In genomic region chr15:50126072-50126471, GRCh38 we compare ENCODE assay signal across 1 cellular context.
TF ChIP-seq lines count a peak whose summit lies in the region.

No MANE protein-coding gene starts in this region.

TF ChIP-seq in K562, 482 proteins besides CTCF, POLR2A, EP300 and RAD21 (continued from another document):
- TF ChIP-seq HDAC8 (tag; IDR thresholded peaks at IDR 0.05) = peak; percentile 62; the same call in 1 of the 2 replicates
- TF ChIP-seq YY1 (IDR thresholded peaks at IDR 0.05; ENCODE audit: borderline replicate concordance in 1 of 3, control insufficient read depth in 1 of 3, extremely low read depth in 1 of 3, insufficient read depth in 3 of 3, insufficient read length in 1 of 3, insufficient replicate concordance in 2 of 3, low read depth in 1 of 3, low read length in 2 of 3) = no peak
- no peak for TF ChIP-seq ZNF511 (CRISPR knock-in tag; IDR thresholded peaks at IDR 0.05)
- no peak for TF ChIP-seq CEBPZ (IDR thresholded peaks at IDR 0.05; ENCODE audit: borderline replicate concordance, low read depth, low read length)
- peak; percentile 62 for TF ChIP-seq ZNF239 (CRISPR knock-in tag; IDR thresholded peaks at IDR 0.05)
- TF ChIP-seq, protein P1, sequence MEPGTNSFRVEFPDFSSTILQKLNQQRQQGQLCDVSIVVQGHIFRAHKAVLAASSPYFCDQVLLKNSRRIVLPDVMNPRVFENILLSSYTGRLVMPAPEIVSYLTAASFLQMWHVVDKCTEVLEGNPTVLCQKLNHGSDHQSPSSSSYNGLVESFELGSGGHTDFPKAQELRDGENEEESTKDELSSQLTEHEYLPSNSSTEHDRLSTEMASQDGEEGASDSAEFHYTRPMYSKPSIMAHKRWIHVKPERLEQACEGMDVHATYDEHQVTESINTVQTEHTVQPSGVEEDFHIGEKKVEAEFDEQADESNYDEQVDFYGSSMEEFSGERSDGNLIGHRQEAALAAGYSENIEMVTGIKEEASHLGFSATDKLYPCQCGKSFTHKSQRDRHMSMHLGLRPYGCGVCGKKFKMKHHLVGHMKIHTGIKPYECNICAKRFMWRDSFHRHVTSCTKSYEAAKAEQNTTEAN (CRISPR knock-in tag; IDR thresholded peaks at IDR 0.05) = no peak
- TF ChIP-seq ZNF395 (CRISPR knock-in tag; IDR thresholded peaks at IDR 0.05) = peak; percentile 44; the same call in 1 of the 2 replicates
- no peak for TF ChIP-seq NUFIP1 (IDR thresholded peaks at IDR 0.05; ENCODE audit: partially characterized antibody)
- TF ChIP-seq ERF (CRISPR knock-in tag; IDR thresholded peaks at IDR 0.05) = 0 out of 2 replicates have a peak, but pooled peaks have one; percentile 37
- 0 out of 2 replicates have a peak, but pooled peaks have one; percentile 12 for TF ChIP-seq ILK (tag; IDR thresholded peaks at IDR 0.05; ENCODE audit: borderline replicate concordance, low read depth)
- TF ChIP-seq ZNF780A (CRISPR knock-in tag; IDR thresholded peaks at IDR 0.05) = no peak
- TF ChIP-seq NR4A1 (CRISPR knock-in tag; IDR thresholded peaks at IDR 0.05) = no peak
- TF ChIP-seq NR4A1 (tag; IDR thresholded peaks at IDR 0.05) = peak; percentile 55; the same call in 1 of the 2 replicates
- TF ChIP-seq TEAD1 (CRISPR knock-in tag; IDR thresholded peaks at IDR 0.05) = 0 out of 4 replicates have a peak, but pooled peaks of 1 of the 2 experiments have one; percentile 49
- no peak for TF ChIP-seq TEAD2 (tag; IDR thresholded peaks at IDR 0.05)
- TF ChIP-seq, protein P2, sequence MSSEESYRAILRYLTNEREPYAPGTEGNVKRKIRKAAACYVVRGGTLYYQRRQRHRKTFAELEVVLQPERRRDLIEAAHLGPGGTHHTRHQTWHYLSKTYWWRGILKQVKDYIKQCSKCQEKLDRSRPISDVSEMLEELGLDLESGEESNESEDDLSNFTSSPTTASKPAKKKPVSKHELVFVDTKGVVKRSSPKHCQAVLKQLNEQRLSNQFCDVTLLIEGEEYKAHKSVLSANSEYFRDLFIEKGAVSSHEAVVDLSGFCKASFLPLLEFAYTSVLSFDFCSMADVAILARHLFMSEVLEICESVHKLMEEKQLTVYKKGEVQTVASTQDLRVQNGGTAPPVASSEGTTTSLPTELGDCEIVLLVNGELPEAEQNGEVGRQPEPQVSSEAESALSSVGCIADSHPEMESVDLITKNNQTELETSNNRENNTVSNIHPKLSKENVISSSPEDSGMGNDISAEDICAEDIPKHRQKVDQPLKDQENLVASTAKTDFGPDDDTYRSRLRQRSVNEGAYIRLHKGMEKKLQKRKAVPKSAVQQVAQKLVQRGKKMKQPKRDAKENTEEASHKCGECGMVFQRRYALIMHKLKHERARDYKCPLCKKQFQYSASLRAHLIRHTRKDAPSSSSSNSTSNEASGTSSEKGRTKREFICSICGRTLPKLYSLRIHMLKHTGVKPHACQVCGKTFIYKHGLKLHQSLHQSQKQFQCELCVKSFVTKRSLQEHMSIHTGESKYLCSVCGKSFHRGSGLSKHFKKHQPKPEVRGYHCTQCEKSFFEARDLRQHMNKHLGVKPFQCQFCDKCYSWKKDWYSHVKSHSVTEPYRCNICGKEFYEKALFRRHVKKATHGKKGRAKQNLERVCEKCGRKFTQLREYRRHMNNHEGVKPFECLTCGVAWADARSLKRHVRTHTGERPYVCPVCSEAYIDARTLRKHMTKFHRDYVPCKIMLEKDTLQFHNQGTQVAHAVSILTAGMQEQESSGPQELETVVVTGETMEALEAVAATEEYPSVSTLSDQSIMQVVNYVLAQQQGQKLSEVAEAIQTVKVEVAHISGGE (CRISPR knock-in tag; IDR thresholded peaks at IDR 0.05) = no peak
- 0 out of 2 replicates have a peak, but pooled peaks have one; percentile 19 for TF ChIP-seq ZNF766 (CRISPR knock-in tag; conservative IDR thresholded peaks at IDR 0.05)
